23 cellular contexts compared by ENCODE assay signal in genomic region chr9:20352531-20352930, GRCh38.
A peak's percentile ranks its signal among the peaks of the same experiment; 100 is the strongest.
DNase-seq lines count a peak whose midpoint lies in the region; ATAC-seq and TF ChIP-seq lines count a peak whose summit lies in the region.
"Had no signal": no experiment of that assay in that cellular context is flagged by ENCODE, and none has a peak within 500 bp of the region (broad histone marks: within the 10 kb centered on the region; RNA-seq: fewer than 3 reads in every experiment).

No MANE protein-coding gene starts in this region.

- peaks cover 22% of the 10 kb centered on the region for H3F3A ChIP-seq in smooth muscle cell (ENCODE audit: low read depth)

- no TSS peak for BruUV-seq in OCI-LY7 (replicated peaks; lab: Mats Ljungman, UMichigan)

- H3K4me2 ChIP-seq in BLaER1 treated with 17β-estradiol and CSF1 and Interleukin-3, amounts not matched to agents 10 nM and 100 nM, result peak overlapping the region in 6 of 11 experiments; percentile 11 to 50 (median 40); a peak in 7 of 22 replicates
- H3K4me2 ChIP-seq in smooth muscle cell (peak overlapping the region; percentile 71), OCI-LY7 (ENCODE audit: low read length) (no peak overlapping the region)

- TF ChIP-seq CTCF in smooth muscle cell (IDR thresholded peaks at IDR 0.05; ENCODE audit: borderline replicate concordance, insufficient read depth, poor library complexity, severe bottlenecking), result no peak
- TF ChIP-seq CTCF in OCI-LY7 (conservative IDR thresholded peaks at IDR 0.05; ENCODE audit: low read length), result no peak
- no peak for TF ChIP-seq CTCF in tibial artery (IDR thresholded peaks at IDR 0.05)

- H3K9me2 ChIP-seq in OCI-LY7 (ENCODE audit: insufficient read depth, low read length), result no peaks in the 10 kb centered on the region

- CTCF ChIA-PET in OCI-LY7 (lab: Charles Lee; ENCODE audit: unreplicated experiment), result no interaction called here

- no peak overlapping the region for H3K9ac ChIP-seq in BLaER1 treated with 17β-estradiol and CSF1 and Interleukin-3, amounts not matched to agents 10 nM and 100 nM
- no peak overlapping the region for H3K9ac ChIP-seq in smooth muscle cell (ENCODE audit: low read depth)

- no peak overlapping the region for H3K4me3 ChIP-seq in BLaER1 treated with 17β-estradiol and CSF1 and Interleukin-3, amounts not matched to agents 10 nM and 100 nM
- H3K4me3 ChIP-seq in SJSA1 (no peak overlapping the region), smooth muscle cell (no peak overlapping the region), OCI-LY7 (ENCODE audit: low read depth, low read length, poor library complexity, severe bottlenecking) (no peak overlapping the region), tibial artery (no peak overlapping the region)
- H3K4me3 ChIP-seq: GM23338 had no signal

- no peak overlapping the region for H2AFZ ChIP-seq in smooth muscle cell (ENCODE audit: low read depth)
- no peak overlapping the region for H2AFZ ChIP-seq in OCI-LY7 (ENCODE audit: low read length)
- H2AFZ ChIP-seq: GM23338 had no signal

- H3K79me2 ChIP-seq in smooth muscle cell (ENCODE audit: low read depth), result no peaks in the 10 kb centered on the region
- H3K79me2 ChIP-seq in OCI-LY7 (ENCODE audit: insufficient read depth, low read depth, low read length), result no peaks in the 10 kb centered on the region

- no peak overlapping the region for H3K27ac ChIP-seq in BLaER1 treated with 17β-estradiol and CSF1 and Interleukin-3, amounts not matched to agents 10 nM and 100 nM
- peak overlapping the region; percentile 90 for H3K27ac ChIP-seq in SJSA1
- peak overlapping the region; percentile 81 for H3K27ac ChIP-seq in smooth muscle cell (ENCODE audit: low read depth)
- H3K27ac ChIP-seq in OCI-LY7 (ENCODE audit: low read depth, low read length, poor library complexity, severe bottlenecking), result no peak overlapping the region
- no peak overlapping the region for H3K27ac ChIP-seq in tibial artery
- H3K27ac ChIP-seq: C4-2B had no signal

- H3K4me1 ChIP-seq in BLaER1 treated with 17β-estradiol and CSF1 and Interleukin-3, amounts not matched to agents 10 nM and 100 nM, result peaks cover 0 to 18% (median 10%) of the 10 kb centered on the region in 10 experiments; a peak in 7 of 20 replicates
- peaks cover 46% of the 10 kb centered on the region for H3K4me1 ChIP-seq in SJSA1 (replicated peaks)
- H3K4me1 ChIP-seq in smooth muscle cell (ENCODE audit: low read depth), result peaks cover 26% of the 10 kb centered on the region
- H3K4me1 ChIP-seq in OCI-LY7 (ENCODE audit: insufficient read depth, low read length, poor library complexity, severe bottlenecking), result peaks cover 6% of the 10 kb centered on the region
- H3K4me1 ChIP-seq in tibial artery, result peaks cover 0 to 29% (median 10%) of the 10 kb centered on the region in 4 donors

- no peak for ATAC-seq in GM21825 (IDR thresholded peaks at IDR 0.05; ENCODE audit: unreplicated experiment)
- ATAC-seq: GM23338, HepG2 had no signal

- intact Hi-C loops in OCI-LY7 (cut with micrococcal nuclease; ENCODE audit: unreplicated experiment), result no loop called here
- intact Hi-C loops in tibial artery (cut with DNase I; ENCODE audit: low total_unique reads), result loop anchor here (10.0 kb wide), 1 partner anchor 752 kb away; no protein-coding TSS in a partner anchor

- no peaks in the 10 kb centered on the region for H3K27me3 ChIP-seq in BLaER1 treated with 17β-estradiol and CSF1 and Interleukin-3, amounts not matched to agents 10 nM and 100 nM
- H3K27me3 ChIP-seq in SJSA1 (replicated peaks) (no peaks in the 10 kb centered on the region), smooth muscle cell (ENCODE audit: low read depth) (no peaks in the 10 kb centered on the region), tibial artery (no peaks in the 10 kb centered on the region)

- no peaks in the 10 kb centered on the region for H3K9me3 ChIP-seq in BLaER1 treated with 17β-estradiol and CSF1 and Interleukin-3, amounts not matched to agents 10 nM and 100 nM (replicated peaks in 1 of 11)
- no peaks in the 10 kb centered on the region for H3K9me3 ChIP-seq in SJSA1 (replicated peaks)
- H3K9me3 ChIP-seq in smooth muscle cell (replicated peaks; ENCODE audit: low read depth), result no peaks in the 10 kb centered on the region
- no peaks in the 10 kb centered on the region for H3K9me3 ChIP-seq in OCI-LY7 (ENCODE audit: low read length)
- no peaks in the 10 kb centered on the region for H3K9me3 ChIP-seq in tibial artery

- WGBS in smooth muscle cell (ENCODE audit: low lambda C conversion rate), result 39% methylated on average over 2 of the region's 2 CpGs

- peak in 1 of 2 experiments; percentile 25 for DNase-seq in SJSA1 (ENCODE audit: low read depth in 1 of 2, low spot score in 2 of 2)
- peak; percentile 25 for DNase-seq in fibroblast of peridontal ligament (ENCODE audit: extremely low read depth)
- DNase-seq in smooth muscle cell (lab: John Stamatoyannopoulos, UW; ENCODE audit: unreplicated experiment), result no peak
- no peak for DNase-seq in COLO829 (ENCODE audit: low spot score)
- no peak for DNase-seq in OCI-LY7 (ENCODE audit: low spot score)
- no peak for DNase-seq in tibial artery
- DNase-seq: AML-193, H9, Karpas-422, NCI-H1092 treated with DMSO at 0.1 percent for 48 hours, NCI-H1436 treated with DMSO at 0.1 percent for 48 hours, NCI-H1930, NCI-H2107, NCI-H446 treated with DMSO at 0.1 percent for 48 hours, NCI-H526, NCI-H82, Right ventricle myocardium superior, RPMI8226 had no signal

- no peaks in the 10 kb centered on the region for H4K20me1 ChIP-seq in BLaER1 treated with 17β-estradiol and CSF1 and Interleukin-3, amounts not matched to agents 10 nM and 100 nM
- no peaks in the 10 kb centered on the region for H4K20me1 ChIP-seq in smooth muscle cell (ENCODE audit: low read depth)
- no peaks in the 10 kb centered on the region for H4K20me1 ChIP-seq in OCI-LY7 (ENCODE audit: insufficient read depth, low read length)

- no peaks in the 10 kb centered on the region for H3K36me3 ChIP-seq in BLaER1 treated with 17β-estradiol and CSF1 and Interleukin-3, amounts not matched to agents 10 nM and 100 nM
- H3K36me3 ChIP-seq in SJSA1, result no peaks in the 10 kb centered on the region
- H3K36me3 ChIP-seq in smooth muscle cell (ENCODE audit: low read depth), result no peaks in the 10 kb centered on the region
- H3K36me3 ChIP-seq in OCI-LY7 (ENCODE audit: insufficient read depth, low read length), result no peaks in the 10 kb centered on the region
- H3K36me3 ChIP-seq in tibial artery, result peaks cover 0 to 12% (median 0%) of the 10 kb centered on the region in 3 donors

- POLR2A ChIA-PET in OCI-LY7 (lab: Charles Lee), result interaction anchor here (0.7 kb wide), 2 partner anchors 12 to 30 kb away, joined by 3 read pairs; no protein-coding TSS in a partner anchor

Comparison
In these comparisons a context has a peak if more than half of its experiments do, and no peak if none do; other contexts are left out.
1. H3K27ac ChIP-seq: peak in SJSA1 (single experiment) and smooth muscle cell (single experiment); none in BLaER1 treated with 17β-estradiol and CSF1 and Interleukin-3, amounts not matched to agents 10 nM and 100 nM (0 of 11), OCI-LY7 (single experiment) and tibial artery (0 of 2).